ENCODE assay signal across 11 cellular contexts in genomic region chr5:142059304-142059940, GRCh38. TPM values are rescaled to one million over a fixed set of nuclear protein-coding genes. Genes with fewer than 3 reads are reported as not detected.
DNase-seq lines count a peak whose midpoint lies in the region; ATAC-seq and TF ChIP-seq lines count a peak whose summit lies in the region.
"Had no signal": no experiment of that assay in that cellular context is flagged by ENCODE, and none has a peak within 500 bp of the region (broad histone marks: within the 10 kb centered on the region; RNA-seq: fewer than 3 reads in every experiment).

No MANE protein-coding gene starts in this region.

- H3K9me3 ChIP-seq in WERI-Rb-1 (ENCODE audit: severe bottlenecking) = no peaks in the 10 kb centered on the region
- H3K9me3 ChIP-seq in upper lobe of right lung = no peaks in the 10 kb centered on the region
- H3K9me3 ChIP-seq in mucosa of descending colon = no peaks in the 10 kb centered on the region
- H3K9me3 ChIP-seq: A549 had no signal

- H3K27me3 ChIP-seq in WERI-Rb-1 (ENCODE audit: insufficient read depth, low read depth, severe bottlenecking) (no peaks in the 10 kb centered on the region), upper lobe of right lung (no peaks in the 10 kb centered on the region)

- H3K27ac ChIP-seq in WERI-Rb-1 (no peak overlapping the region), upper lobe of right lung (no peak overlapping the region)
- H3K27ac ChIP-seq: A549 had no signal

- TF ChIP-seq CTCF in WERI-Rb-1 (IDR thresholded peaks at IDR 0.05; ENCODE audit: low read depth, low read length) (peak; percentile 27; the same call in 1 of the 2 replicates), upper lobe of right lung (IDR thresholded peaks at IDR 0.05) (no peak), mucosa of descending colon (IDR thresholded peaks at IDR 0.05) (no peak)

- peak; percentile 6 for DNase-seq in activated CD8-positive, alpha-beta memory T cell treated with anti-CD3 and anti-CD28 coated beads, Interleukin-2, amount 50 U/mL, for 48 hours
- DNase-seq in activated CD8-positive, alpha-beta memory T cell treated with anti-CD3 and anti-CD28 coated beads for 24 hours = no peak
- DNase-seq in WERI-Rb-1 (no peak), left cardiac atrium (no peak), upper lobe of right lung (no peak), mucosa of descending colon (no peak), NCI-H146 (lab: John Stamatoyannopoulos, UW) (no peak)
- DNase-seq in activated effector memory CD4-positive, alpha-beta T cell treated with Interleukin-2 at 50 U/mL for 16 hours = no peak
- DNase-seq: activated CD8-positive, alpha-beta memory T cell treated with anti-CD3 and anti-CD28 coated beads, Interleukin-2, amount 10 ng/mL, durations not matched to agents 7 days and 5 days had no signal

- no peak overlapping the region for H3K4me3 ChIP-seq in WERI-Rb-1 (ENCODE audit: low read depth, low read length)
- H3K4me3 ChIP-seq in upper lobe of right lung = no peak overlapping the region
- no peak overlapping the region for H3K4me3 ChIP-seq in mucosa of descending colon
- H3K4me3 ChIP-seq: A549, smooth muscle cell had no signal

- peaks cover 5% of the 10 kb centered on the region for H3K4me1 ChIP-seq in upper lobe of right lung
- no peaks in the 10 kb centered on the region for H3K4me1 ChIP-seq in mucosa of descending colon (ENCODE audit: low read depth)

- H3K36me3 ChIP-seq in WERI-Rb-1 = no peaks in the 10 kb centered on the region
- H3K36me3 ChIP-seq in upper lobe of right lung = no peaks in the 10 kb centered on the region
- H3K36me3 ChIP-seq in mucosa of descending colon (ENCODE audit: low read depth) = no peaks in the 10 kb centered on the region

- ATAC-seq in left cardiac atrium (peak; percentile 40 to 45), upper lobe of right lung (peak; percentile 35), mucosa of descending colon (no peak)
- ATAC-seq: activated CD8-positive, alpha-beta memory T cell treated with anti-CD3 and anti-CD28 coated beads, Interleukin-2, amount 10 ng/mL, durations not matched to agents 7 days and 5 days had no signal

- intact Hi-C loops in left cardiac atrium (cut with DNase I) (no loop called here), upper lobe of right lung (cut with DNase I) (no loop called here), mucosa of descending colon (cut with DNase I, micrococcal nuclease) (no loop called here)

RNA-seq across cellular contexts. Expression of gene GNPDA1, which starts 46.6 kb away (rescaled TPM):
- 10 to 100 TPM; 17.3 to 25.7 TPM for total RNA-seq in left cardiac atrium
- 36.2 TPM for total RNA-seq in upper lobe of right lung
- total RNA-seq in mucosa of descending colon = 10 to 100 TPM in 2 of 3 donors, 1 to 10 TPM in 1; 10.0 to 29.4 (median 25.3) TPM

RNA-seq across cellular contexts. Expression of gene NDFIP1, which starts 49.2 kb away (rescaled TPM):
- total RNA-seq in left cardiac atrium = 10 to 100 TPM; 54.9 to 63.6 TPM
- 68.1 TPM for total RNA-seq in upper lobe of right lung
- total RNA-seq in mucosa of descending colon = 10 to 100 TPM; 45.7 to 53.2 (median 49.4) TPM
